Comparison of ENCODE assay signal across 24 cellular contexts in genomic region chr3:14047027-14047426, GRCh38.
"Had no signal": no experiment of that assay in that cellular context is flagged by ENCODE, and none has a peak within 500 bp of the region (broad histone marks: within the 10 kb centered on the region; RNA-seq: fewer than 3 reads in every experiment).

No MANE protein-coding gene starts in this region.

- H3K27ac ChIP-seq: left lung, sigmoid colon, spleen, tibial artery, VCaP had no signal

- H3K4me3 ChIP-seq: mucosa of descending colon, sigmoid colon, spleen, tibial artery had no signal

- DNase-seq: activated CD4-positive, alpha-beta T cell treated with anti-CD3 and anti-CD28 coated beads for 1 hour; activated CD8-positive, alpha-beta memory T cell treated with anti-CD3 and anti-CD28 coated beads for 24 hours; activated CD8-positive, alpha-beta memory T cell treated with anti-CD3 and anti-CD28 coated beads, Interleukin-2, amount 50 U/mL, for 48 hours; activated effector memory CD4-positive, alpha-beta T cell treated with Interleukin-2 at 50 U/mL for 16 hours; activated naive CD4-positive, alpha-beta T cell treated with anti-CD3 and anti-CD28 coated beads, Interleukin-2, amount 50 U/mL, for 16 hours; activated T-cell treated with anti-CD3 and anti-CD28 coated beads, Interleukin-2, amount 50 U/mL, for 48 hours; aorta; cerebellar nuclear complex; cortex of kidney; foreskin fibroblast; hypothalamus; kidney; left lung; mesenchymal stem cell; mucosa of descending colon; naive B cell; sigmoid colon; spleen; stimulated activated CD4-positive, alpha-beta T cell treated with anti-CD3 and anti-CD28 coated beads, Interleukin-4, amount 100 ng/mL, for 4 hours; stimulated activated naive B cell treated with anti-CD40 and anti-IgM and Interleukin-4, amounts not matched to agents 10 μg/mL and 1 μg/mL and 100 μg/mL, for 72 hours; SW 1271; T-helper 2 cell; tibial artery had no signal

- H3K27me3 ChIP-seq: left lung, sigmoid colon, tibial artery had no signal

- H3K9me3 ChIP-seq: left lung, mucosa of descending colon, sigmoid colon, spleen, tibial artery had no signal

- ATAC-seq: left lung; mucosa of descending colon; stimulated activated naive B cell treated with anti-CD40 and anti-IgM and Interleukin-4, amounts not matched to agents 10 μg/mL and 1 μg/mL and 100 μg/mL, for 72 hours had no signal

- H3K36me3 ChIP-seq: left lung, sigmoid colon, spleen, tibial artery had no signal

- H3K4me1 ChIP-seq: left lung, spleen had no signal
